In the genomic region with DNA sequence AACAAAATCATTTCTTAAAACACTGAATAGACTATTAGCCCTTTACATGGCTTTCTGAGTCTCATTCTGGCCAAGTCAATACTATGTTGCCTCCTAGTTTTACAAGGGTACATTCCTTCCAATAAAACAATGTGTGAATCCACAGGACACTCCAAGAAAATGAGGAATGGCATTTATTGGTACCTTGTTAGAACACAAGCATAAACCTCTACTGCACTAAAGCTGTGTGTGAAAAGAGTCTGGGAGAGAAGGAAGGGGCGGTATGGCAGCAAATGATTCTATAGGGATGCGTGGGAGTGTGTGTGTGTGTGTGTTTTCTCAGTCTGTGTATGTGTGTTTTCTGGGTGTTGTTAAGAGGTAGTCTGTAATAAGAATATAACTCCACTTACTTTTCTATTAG, we compare ENCODE assay signal across 31 cellular contexts. TPM values are rescaled to one million over a fixed set of nuclear protein-coding genes. Genes with fewer than 3 reads are reported as not detected.
A peak's percentile ranks its signal among the peaks of the same experiment; 100 is the strongest.
DNase-seq lines count a peak whose midpoint lies in the region; ATAC-seq and TF ChIP-seq lines count a peak whose summit lies in the region.
"Had no signal": no experiment of that assay in that cellular context is flagged by ENCODE, and none has a peak within 500 bp of the region (broad histone marks: within the 10 kb centered on the region; RNA-seq: fewer than 3 reads in every experiment).

No MANE protein-coding gene starts in this region.

- H3K27me3 ChIP-seq in adipocyte (replicated peaks; ENCODE audit: control insufficient read depth, insufficient read depth, low read length), result no peaks in the 10 kb centered on the region
- no peaks in the 10 kb centered on the region for H3K27me3 ChIP-seq in smooth muscle cell (ENCODE audit: low read depth)
- no peaks in the 10 kb centered on the region for H3K27me3 ChIP-seq in H9 (ENCODE audit: insufficient read depth, low read length)

- H3K4me1 Mint-ChIP-seq in H9, result no peaks in the 10 kb centered on the region
- H3K4me1 Mint-ChIP-seq: immature natural killer cell; stimulated activated memory B cell treated with anti-CD40 and anti-IgM and Interleukin-4, amounts not matched to agents 10 μg/mL and 1 μg/mL and 100 μg/mL, for 72 hours had no signal

- H2BK5ac ChIP-seq in H9 (ENCODE audit: insufficient read length, low read length), result no peak overlapping the region

- POLR2A ChIA-PET in HEK293 (lab: Yijun Ruan, JAX), result no interaction called here

- no peaks in the 10 kb centered on the region for H3K23me2 ChIP-seq in H9 (ENCODE audit: insufficient read length, low read depth, low read length, poor library complexity, severe bottlenecking)

- no peak overlapping the region for H3K4me3 Mint-ChIP-seq in H9
- H3K4me3 Mint-ChIP-seq: activated CD4-positive, alpha-beta T cell treated with anti-CD3 and anti-CD28 coated beads, Interleukin-2, amount 10 ng/mL, durations not matched to agents 24 days and 14 days; activated naive CD8-positive, alpha-beta T cell; immature natural killer cell; stimulated activated memory B cell treated with anti-CD40 and anti-IgM and Interleukin-4, amounts not matched to agents 10 μg/mL and 1 μg/mL and 100 μg/mL, for 72 hours had no signal

- H3T11ph ChIP-seq in H9 (ENCODE audit: low read length), result no peak overlapping the region

- H3K27me3 Mint-ChIP-seq in H9 (ENCODE audit: low read depth), result no peaks in the 10 kb centered on the region
- H3K27me3 Mint-ChIP-seq: activated CD4-positive, alpha-beta T cell treated with anti-CD3 and anti-CD28 coated beads, Interleukin-2, amount 10 ng/mL, durations not matched to agents 24 days and 14 days; activated naive CD8-positive, alpha-beta T cell; stimulated activated memory B cell treated with anti-CD40 and anti-IgM and Interleukin-4, amounts not matched to agents 10 μg/mL and 1 μg/mL and 100 μg/mL, for 72 hours had no signal

- no peak for DNase-seq in adipocyte (ENCODE audit: low read depth)
- peak; percentile 5 for DNase-seq in left kidney (ENCODE audit: low read depth, low spot score)
- no peak for DNase-seq in smooth muscle cell (lab: John Stamatoyannopoulos, UW; ENCODE audit: unreplicated experiment)
- DNase-seq in H9, result no peak
- DNase-seq in Right ventricle myocardium inferior (ENCODE audit: missing footprints), result no peak
- no peak for DNase-seq in iPS-NIHi7 (ENCODE audit: extremely low spot score)
- DNase-seq: activated CD4-positive, alpha-beta T cell treated with anti-CD3 and anti-CD28 coated beads, Interleukin-2, amount 10 ng/mL, durations not matched to agents 24 days and 14 days; activated effector memory CD4-positive, alpha-beta T cell treated with anti-CD3 and anti-CD28 coated beads, Interleukin-2, amount 50 U/mL, for 16 hours; activated T-cell treated with anti-CD3 and anti-CD28 coated beads, Interleukin-2, amount 50 U/mL, for 1 hour; anterior cingulate cortex; Caco-2; cortex of kidney; effector memory CD4-positive, alpha-beta T cell; GF-D8; hypothalamus; immature natural killer cell; NCI-H1417 treated with DMSO at 0.1 percent for 48 hours; NCI-H2081; NCI-H345; NCI-H69; substantia nigra; T-helper 9 cell; trophoblast cell had no signal

- H4K5ac ChIP-seq in H9 (ENCODE audit: insufficient read length, low read depth, low read length), result no peak overlapping the region

- H3K36me3 Mint-ChIP-seq in H9 (ENCODE audit: insufficient read depth in 1 of 3, low read depth in 3 of 3), result no peaks in the 10 kb centered on the region
- H3K36me3 Mint-ChIP-seq: activated naive CD8-positive, alpha-beta T cell; immature natural killer cell; stimulated activated memory B cell treated with anti-CD40 and anti-IgM and Interleukin-4, amounts not matched to agents 10 μg/mL and 1 μg/mL and 100 μg/mL, for 72 hours had no signal

- H3K4me1 ChIP-seq in HEK293 (ENCODE audit: control insufficient read depth, insufficient read depth, low read length) (no peaks in the 10 kb centered on the region; the same call in 1 of the 2 replicates), adipocyte (ENCODE audit: control insufficient read depth, insufficient read depth, low read length) (peaks cover 28% of the 10 kb centered on the region), smooth muscle cell (ENCODE audit: low read depth) (peaks cover 10% of the 10 kb centered on the region), H9 (ENCODE audit: insufficient read depth, low read length) (no peaks in the 10 kb centered on the region)
- H3K4me1 ChIP-seq: Caco-2 had no signal

- no peak overlapping the region for H2BK120ac ChIP-seq in H9 (ENCODE audit: low read depth, low read length, poor library complexity, severe bottlenecking)

- H2AK5ac ChIP-seq in H9 (ENCODE audit: insufficient read length, low read length), result no peak overlapping the region

- H3K9me3 ChIP-seq in HEK293 (ENCODE audit: control insufficient read depth, insufficient read depth, low read depth, low read length), result no peaks in the 10 kb centered on the region
- no peaks in the 10 kb centered on the region for H3K9me3 ChIP-seq in adipocyte (ENCODE audit: control insufficient read depth, low read length)
- no peaks in the 10 kb centered on the region for H3K9me3 ChIP-seq in smooth muscle cell (replicated peaks; ENCODE audit: low read depth)
- H3K9me3 ChIP-seq in H9 (ENCODE audit: control insufficient read depth, low read depth, low read length), result no peaks in the 10 kb centered on the region
- H3K9me3 ChIP-seq: Caco-2 had no signal

- TF ChIP-seq CTCF in HEK293 (tag by site-specific recombination; IDR thresholded peaks at IDR 0.05), result no peak
- TF ChIP-seq CTCF in smooth muscle cell (IDR thresholded peaks at IDR 0.05; ENCODE audit: borderline replicate concordance, insufficient read depth, poor library complexity, severe bottlenecking), result no peak
- no peak for TF ChIP-seq CTCF in H9 (conservative IDR thresholded peaks at IDR 0.05)

- ATAC-seq in GM19463 (IDR thresholded peaks at IDR 0.05; ENCODE audit: unreplicated experiment) (no peak), Right ventricle myocardium inferior (no peak)
- ATAC-seq: left lobe of liver; stimulated activated memory B cell treated with anti-CD40 and anti-IgM and Interleukin-4, amounts not matched to agents 10 μg/mL and 1 μg/mL and 100 μg/mL, for 72 hours had no signal

- no peak overlapping the region for H4K8ac ChIP-seq in H9 (replicated peaks; ENCODE audit: insufficient read length, low read depth, low read length)

- H3K18ac ChIP-seq in H9 (ENCODE audit: insufficient read length, low read depth, low read length), result no peak overlapping the region

- no peak overlapping the region for H2BK15ac ChIP-seq in H9 (ENCODE audit: low read depth, low read length)

- H3K36me3 ChIP-seq in HEK293 (ENCODE audit: control insufficient read depth in 2 of 2, insufficient read depth in 1 of 2, low read length in 2 of 2) (no peaks in the 10 kb centered on the region), adipocyte (ENCODE audit: control insufficient read depth, insufficient read depth, low read length, severe bottlenecking) (no peaks in the 10 kb centered on the region), smooth muscle cell (ENCODE audit: low read depth) (no peaks in the 10 kb centered on the region)

- no peak overlapping the region for H3K23ac ChIP-seq in H9 (ENCODE audit: insufficient read length, low read depth, low read length)

- no peak overlapping the region for H3K14ac ChIP-seq in H9 (ENCODE audit: insufficient read depth, low read length)

- no peak overlapping the region for H3K4me3 ChIP-seq in HEK293 (ENCODE audit: low read depth, low read length)
- H3K4me3 ChIP-seq in adipocyte (ENCODE audit: low read length), result no peak overlapping the region
- no peak overlapping the region for H3K4me3 ChIP-seq in smooth muscle cell

- no peaks in the 10 kb centered on the region for H3K79me1 ChIP-seq in H9 (ENCODE audit: insufficient read depth, low read depth, low read length, poor library complexity, severe bottlenecking)

- no peak overlapping the region for H2BK12ac ChIP-seq in H9 (ENCODE audit: insufficient read length, low read depth, low read length)

- H2BK20ac ChIP-seq in H9 (ENCODE audit: low read depth, low read length, poor library complexity, severe bottlenecking), result no peak overlapping the region

- H3K79me2 ChIP-seq in smooth muscle cell (ENCODE audit: low read depth) (no peaks in the 10 kb centered on the region), H9 (ENCODE audit: insufficient read depth, low read length) (no peaks in the 10 kb centered on the region)

- no peaks in the 10 kb centered on the region for H3K9me3 Mint-ChIP-seq in H9
- H3K9me3 Mint-ChIP-seq: activated CD4-positive, alpha-beta T cell treated with anti-CD3 and anti-CD28 coated beads, Interleukin-2, amount 10 ng/mL, durations not matched to agents 24 days and 14 days; stimulated activated memory B cell treated with anti-CD40 and anti-IgM and Interleukin-4, amounts not matched to agents 10 μg/mL and 1 μg/mL and 100 μg/mL, for 72 hours had no signal

- H4K20me1 ChIP-seq in smooth muscle cell (ENCODE audit: low read depth) (no peaks in the 10 kb centered on the region), H9 (ENCODE audit: control insufficient read depth, insufficient read depth, insufficient read length) (no peaks in the 10 kb centered on the region)

- no peak overlapping the region for H4K91ac ChIP-seq in H9 (ENCODE audit: insufficient read length, low read depth, low read length)

- H3F3A ChIP-seq in smooth muscle cell (ENCODE audit: low read depth), result peaks cover 13% of the 10 kb centered on the region

- H3K9ac ChIP-seq in adipocyte (ENCODE audit: low read length) (peak overlapping the region; percentile 37), smooth muscle cell (ENCODE audit: low read depth) (peak overlapping the region; percentile 66), H9 (ENCODE audit: extremely low read depth, insufficient read length, low read length) (no peak overlapping the region)
- H3K9ac ChIP-seq: KMS-11 had no signal

- no peak overlapping the region for H3K56ac ChIP-seq in H9 (ENCODE audit: insufficient read length, low read depth, low read length)

- H3K27ac Mint-ChIP-seq in H9, result peak overlapping the region in 1 of 3 experiments; percentile 5; a peak in 1 of 7 replicates
- H3K27ac Mint-ChIP-seq: activated CD4-positive, alpha-beta T cell treated with anti-CD3 and anti-CD28 coated beads, Interleukin-2, amount 10 ng/mL, durations not matched to agents 24 days and 14 days; activated naive CD8-positive, alpha-beta T cell; immature natural killer cell; stimulated activated memory B cell treated with anti-CD40 and anti-IgM and Interleukin-4, amounts not matched to agents 10 μg/mL and 1 μg/mL and 100 μg/mL, for 72 hours had no signal

- CTCF ChIA-PET in HEK293 (lab: Yijun Ruan, JAX), result interaction anchor here (1.4 kb wide), 1 partner anchor 217 kb away, joined by 4 read pairs; no protein-coding TSS in a partner anchor

- 52% methylated on average over 2 of the region's 2 CpGs for WGBS in smooth muscle cell (ENCODE audit: low lambda C conversion rate)
- no CpG with 5 or more reads among the region's 2 CpGs for WGBS in H9 (ENCODE audit: extremely low coverage, insufficient read length, low lambda C conversion rate)

- H3K4me2 ChIP-seq in smooth muscle cell, result peak overlapping the region; percentile 54
- H3K4me2 ChIP-seq in H9 (ENCODE audit: insufficient read depth, insufficient read length, low read length), result no peak overlapping the region
- H3K4me2 ChIP-seq: KMS-11 had no signal

- intact Hi-C loops in Right ventricle myocardium inferior (cut with DNase I), result no loop called here

- H3K27ac ChIP-seq in HEK293 (ENCODE audit: extremely low read depth, low read depth, low read length) (no peak overlapping the region), smooth muscle cell (ENCODE audit: low read depth) (peak overlapping the region; percentile 96), H9 (ENCODE audit: insufficient read length, low read depth, low read length) (no peak overlapping the region)
- H3K27ac ChIP-seq: C4-2B, KMS-11 had no signal

- no peak overlapping the region for H2AFZ ChIP-seq in smooth muscle cell (ENCODE audit: low read depth)
- H2AFZ ChIP-seq in H9 (ENCODE audit: low read length), result no peak overlapping the region

- no peak overlapping the region for H3K4ac ChIP-seq in H9 (ENCODE audit: low read depth, low read length)

RNA-seq across cellular contexts. Expression of gene CXCL1, which starts 48.9 kb away (rescaled TPM):
- total RNA-seq in smooth muscle cell (6.4 and 20.9 TPM in 2 replicates), H9 (2021) (0.20 TPM in 2 replicates), Right ventricle myocardium inferior (1.3 TPM)
- polyA plus RNA-seq in smooth muscle cell, result 23.2 and 39.7 TPM in 2 replicates
- total RNA-seq: activated CD4-positive, alpha-beta T cell treated with anti-CD3 and anti-CD28 coated beads, Interleukin-2, amount 10 ng/mL, durations not matched to agents 24 days and 14 days; activated CD8-positive, alpha-beta memory T cell treated with anti-CD3 and anti-CD28 coated beads for 36 hours; Caco-2 had no signal
- polyA plus RNA-seq: immature natural killer cell had no signal
